Comparison of ENCODE assay signal across 1 cellular context in the genomic region with DNA sequence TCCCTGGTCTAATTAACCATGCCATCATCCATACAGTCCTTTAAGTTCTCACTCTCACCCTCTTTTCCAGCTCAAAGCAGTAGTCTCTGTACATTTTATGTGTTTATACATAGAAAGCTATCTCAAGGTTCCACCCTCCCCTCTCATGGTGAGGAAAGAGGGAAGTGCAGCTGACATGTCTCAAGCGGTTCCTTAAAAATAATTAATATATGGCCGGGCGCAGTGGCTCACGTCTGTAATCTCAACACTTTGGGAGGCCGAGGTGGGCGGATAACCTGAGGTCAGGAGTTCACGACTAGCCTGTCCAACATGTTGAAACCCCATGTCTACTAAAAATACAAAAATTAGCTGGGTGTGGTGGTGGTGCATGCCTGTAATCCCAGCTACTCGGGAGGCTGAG.
TF ChIP-seq lines count a peak whose summit lies in the region.

No MANE protein-coding gene starts in this region.

TF ChIP-seq in GM12878, 131 proteins besides CTCF, POLR2A, EP300 and RAD21:
- TF ChIP-seq SPI1 (IDR thresholded peaks at IDR 0.05; ENCODE audit: borderline replicate concordance, insufficient read depth, low read depth, low read length) = 0 out of 2 replicates have a peak, but pooled peaks have one; percentile 11
